12 cellular contexts compared by ENCODE assay signal in the genomic region with DNA sequence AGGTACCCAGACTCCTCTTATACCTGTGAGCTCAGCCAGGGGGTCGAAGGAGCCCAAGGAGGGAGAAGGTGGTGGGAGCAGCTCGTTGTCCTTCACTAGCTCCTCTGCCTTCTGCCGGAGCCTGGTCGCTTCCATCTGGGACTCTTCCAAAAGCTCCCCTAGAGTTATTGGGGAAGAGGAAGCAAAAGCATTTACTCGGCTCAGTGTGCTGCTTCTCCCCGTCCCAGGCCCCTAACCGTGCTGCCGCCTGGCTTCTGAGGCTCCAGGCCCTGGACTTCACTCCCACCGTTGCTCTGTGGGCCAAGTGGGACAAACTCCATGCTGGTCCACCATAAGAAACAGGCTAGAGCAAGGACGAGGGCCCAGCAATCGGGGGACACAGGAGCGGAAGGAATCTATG. TPM values are rescaled to one million over a fixed set of nuclear protein-coding genes. Genes with fewer than 3 reads are reported as not detected.
DNase-seq lines count a peak whose midpoint lies in the region; ATAC-seq, FAIRE-seq and TF ChIP-seq lines count a peak whose summit lies in the region.
"Had no signal": no experiment of that assay in that cellular context is flagged by ENCODE, and none has a peak within 500 bp of the region (broad histone marks: within the 10 kb centered on the region; RNA-seq: fewer than 3 reads in every experiment).

No MANE protein-coding gene starts in this region.

- no peak for TF ChIP-seq CTCF in HCT116 (IDR thresholded peaks at IDR 0.05 in 2 of 3, conservative IDR thresholded peaks at IDR 0.05 in 1 of 3; ENCODE audit: borderline replicate concordance in 1 of 3, insufficient read depth in 1 of 3, low read depth in 2 of 3, low read length in 2 of 3)
- no peak for TF ChIP-seq CTCF in activated CD8-positive, alpha-beta T cell treated with anti-CD3 and anti-CD28 coated beads for 36 hours (IDR thresholded peaks at IDR 0.05)
- TF ChIP-seq CTCF in left ventricle myocardium inferior (IDR thresholded peaks at IDR 0.05; ENCODE audit: borderline replicate concordance) = no peak

- no peak overlapping the region for H2AFZ ChIP-seq in HCT116 (ENCODE audit: low read depth, low read length, poor library complexity, severe bottlenecking)

- H3K4me1 Mint-ChIP-seq in activated CD8-positive, alpha-beta T cell treated with anti-CD3 and anti-CD28 coated beads for 36 hours (ENCODE audit: low read depth) = peaks cover 94% of the 10 kb centered on the region

- no peak overlapping the region for H3K27ac ChIP-seq in HCT116 (ENCODE audit: low read depth, low read length)
- H3K27ac ChIP-seq in left ventricle myocardium inferior (replicated peaks) = peak overlapping the region; percentile 93
- peak overlapping the region; percentile 63 to 94 for H3K27ac ChIP-seq in small intestine (ENCODE audit: low read depth in 1 of 2, low read length in 1 of 2)
- H3K27ac ChIP-seq: VCaP had no signal

- WGBS in small intestine, 3 donors = 68 to 87% (median 77%) methylated on average over 12 of the region's 12 CpGs

- no TSS peak for BruUV-seq in HCT116 (replicated peaks; lab: Mats Ljungman, UMichigan)

- H4K20me1 ChIP-seq in HCT116 (ENCODE audit: insufficient read depth) = no peaks in the 10 kb centered on the region

- H3K79me2 ChIP-seq in HCT116 (ENCODE audit: insufficient read depth, low read length) = 0 out of 2 replicates have a peak, but pooled peaks cover 3% of the 10 kb centered on the region

- no peaks in the 10 kb centered on the region for H3K9me2 ChIP-seq in HCT116 (ENCODE audit: insufficient read depth)

- H3K36me3 ChIP-seq in HCT116 (ENCODE audit: control insufficient read depth in 1 of 2, insufficient read depth in 2 of 2, low read length in 2 of 2) (peaks cover 4 to 14% of the 10 kb centered on the region in 2 experiments; a peak in 2 of 4 replicates), left ventricle myocardium inferior (peaks cover 39% of the 10 kb centered on the region), small intestine (ENCODE audit: control insufficient read depth in 2 of 2, insufficient read depth in 2 of 2, low read length in 2 of 2) (peaks cover 9 to 26% of the 10 kb centered on the region in 2 donors)

- H3K4me2 ChIP-seq in HCT116 (ENCODE audit: low read length) = peak overlapping the region; percentile 67

- TF ChIP-seq POLR2A in HCT116 (IDR thresholded peaks at IDR 0.05; ENCODE audit: borderline replicate concordance, extremely low read depth, insufficient read depth, insufficient read length) = no peak

- DNase-seq in HCT116 (ENCODE audit: low read depth, low spot score) (no peak), left ventricle myocardium inferior (no peak), small intestine (no peak), activated gamma-delta T cell treated with Interleukin-2 at 50 U/mL for 16 hours (no peak), 8988T (no peak)
- DNase-seq in activated CD8-positive, alpha-beta T cell treated with anti-CD3 and anti-CD28 coated beads for 36 hours = no peak
- DNase-seq in effector CD8-positive, alpha-beta T cell (lab: John Stamatoyannopoulos, UW) = no peak
- DNase-seq: stimulated activated CD4-positive, alpha-beta T cell treated with anti-CD3 and anti-CD28 coated beads, Interleukin-4, amount 100 ng/mL, for 1 hour had no signal

- no peak overlapping the region for H3K4me3 Mint-ChIP-seq in activated CD8-positive, alpha-beta T cell treated with anti-CD3 and anti-CD28 coated beads for 36 hours
- H3K4me3 Mint-ChIP-seq: central memory CD8-positive, alpha-beta T cell had no signal

- RAD21 ChIA-PET in HCT116 (lab: Charles Lee; ENCODE audit: low non-redundant PET in 1 of 2, low total read pairs in 2 of 2, uncharacterized antibody in 2 of 2, unreplicated experiment in 2 of 2) = no interaction called here

- H3K4me1 ChIP-seq in HCT116 (ENCODE audit: control insufficient read depth in 1 of 2, insufficient read depth in 2 of 2, low read length in 2 of 2) = peaks cover 13 to 23% of the 10 kb centered on the region in 2 experiments
- H3K4me1 ChIP-seq in left ventricle myocardium inferior = peaks cover 99% of the 10 kb centered on the region
- peaks cover 7 to 22% of the 10 kb centered on the region in 2 donors for H3K4me1 ChIP-seq in small intestine (ENCODE audit: control insufficient read depth in 2 of 2, insufficient read depth in 1 of 2, low read depth in 1 of 2, low read length in 1 of 2)

- H3K9me3 ChIP-seq in HCT116 (ENCODE audit: control insufficient read depth in 1 of 2, insufficient read depth in 1 of 2, low read depth in 1 of 2, low read length in 2 of 2) (no peaks in the 10 kb centered on the region), left ventricle myocardium inferior (replicated peaks) (no peaks in the 10 kb centered on the region), small intestine (ENCODE audit: control insufficient read depth, low read depth) (no peaks in the 10 kb centered on the region)

- H3K9ac ChIP-seq in HCT116 (ENCODE audit: low read length) = peak overlapping the region; percentile 31

- H3K4me3 ChIP-seq in HCT116 (replicated peaks in 1 of 2; ENCODE audit: low read depth in 1 of 2, low read length in 2 of 2) (peak overlapping the region in 1 of 2 experiments; percentile 32; a peak in 1 of 4 replicates), left ventricle myocardium inferior (peak overlapping the region; percentile 9), small intestine (ENCODE audit: low read depth in 1 of 2, low read length in 2 of 2) (no peak overlapping the region)

- peaks cover 81% of the 10 kb centered on the region for H3K36me3 Mint-ChIP-seq in activated CD8-positive, alpha-beta T cell treated with anti-CD3 and anti-CD28 coated beads for 36 hours (ENCODE audit: low read depth)

- no peaks in the 10 kb centered on the region for H3K27me3 ChIP-seq in HCT116 (ENCODE audit: insufficient read depth, low read length)
- H3K27me3 ChIP-seq in left ventricle myocardium inferior (ENCODE audit: low read depth) = no peaks in the 10 kb centered on the region
- H3K27me3 ChIP-seq in small intestine (ENCODE audit: control insufficient read depth in 2 of 2, insufficient read depth in 2 of 2, low read length in 2 of 2) = no peaks in the 10 kb centered on the region

- no peaks in the 10 kb centered on the region for H3K27me3 Mint-ChIP-seq in activated CD8-positive, alpha-beta T cell treated with anti-CD3 and anti-CD28 coated beads for 36 hours
- H3K27me3 Mint-ChIP-seq: central memory CD8-positive, alpha-beta T cell had no signal

- CTCF ChIA-PET in HCT116 (lab: Charles Lee) = interaction anchor here (1.4 to 1.5 kb wide), 2 partner anchors 12 to 15 kb away, joined by 3 to 5 read pairs; no protein-coding TSS in a partner anchor
- CTCF ChIA-PET in activated CD8-positive, alpha-beta T cell treated with anti-CD3 and anti-CD28 coated beads for 36 hours (lab: Charles Lee) = interaction anchor here (1.4 to 1.9 kb wide), 4 partner anchors 15 to 52 kb away, joined by 3 to 13 read pairs (median 9); no protein-coding TSS in a partner anchor

- no peak for TF ChIP-seq RAD21 in HCT116 (IDR thresholded peaks at IDR 0.05; ENCODE audit: low read depth)

- peak; percentile 16; the same call in 1 of the 2 replicates for ATAC-seq in HCT116
- ATAC-seq in activated CD8-positive, alpha-beta T cell treated with anti-CD3 and anti-CD28 coated beads for 36 hours = no peak
- ATAC-seq in HG03442 (IDR thresholded peaks at IDR 0.05; ENCODE audit: unreplicated experiment) = no peak

- no peaks in the 10 kb centered on the region for H3K9me3 Mint-ChIP-seq in activated CD8-positive, alpha-beta T cell treated with anti-CD3 and anti-CD28 coated beads for 36 hours
- H3K9me3 Mint-ChIP-seq: central memory CD8-positive, alpha-beta T cell had no signal

- intact Hi-C loops in HCT116 (cut with micrococcal nuclease) (no loop called here), left ventricle myocardium inferior (cut with micrococcal nuclease) (no loop called here)
- intact Hi-C loops in activated CD8-positive, alpha-beta T cell treated with anti-CD3 and anti-CD28 coated beads for 36 hours (cut with micrococcal nuclease) = no loop called here

- peak overlapping the region; percentile 80 for H3K27ac Mint-ChIP-seq in activated CD8-positive, alpha-beta T cell treated with anti-CD3 and anti-CD28 coated beads for 36 hours

- FAIRE-seq in small intestine (lab: Jason Lieb, UNC) = no peak
- FAIRE-seq: islet of Langerhans had no signal

- POLR2A ChIA-PET in HCT116 (lab: Charles Lee) = no interaction called here
- POLR2A ChIA-PET in activated CD8-positive, alpha-beta T cell treated with anti-CD3 and anti-CD28 coated beads for 36 hours (lab: Charles Lee) = interaction anchor here (0.6 to 1.5 kb wide), 3 partner anchors 8 to 15 kb away, joined by 3 to 6 read pairs (median 3); no protein-coding TSS in a partner anchor

TF ChIP-seq in HCT116, 20 proteins besides CTCF, POLR2A, EP300 and RAD21:
- TF ChIP-seq ZBTB33 (IDR thresholded peaks at IDR 0.05; ENCODE audit: extremely low read depth, insufficient replicate concordance, low read length) (no peak), JUND (IDR thresholded peaks at IDR 0.05) (no peak), ELF1 (IDR thresholded peaks at IDR 0.05; ENCODE audit: borderline replicate concordance, low read depth) (no peak), EZH2phosphoT487 (IDR thresholded peaks at IDR 0.05; ENCODE audit: borderline replicate concordance) (no peak), SP1 (IDR thresholded peaks at IDR 0.05; ENCODE audit: low read depth) (no peak), SRF (IDR thresholded peaks at IDR 0.05; ENCODE audit: low read depth) (no peak)
TF ChIP-seq in HCT116: peak in this region for 0.

RNA-seq across cellular contexts. Expression of gene TNIP1, which starts 17.2 kb away (rescaled TPM):
- total RNA-seq in HCT116 (2021; ENCODE audit: unreplicated experiment) = 46.0 TPM
- 58.7 and 63.9 TPM in 2 replicates for polyA plus RNA-seq in HCT116 (2012)
- total RNA-seq in activated CD8-positive, alpha-beta T cell treated with anti-CD3 and anti-CD28 coated beads for 36 hours = 100 to 1,000 TPM; 222 TPM
- 131 TPM for total RNA-seq in left ventricle myocardium inferior
- polyA plus RNA-seq in small intestine = 100 to 1,000 TPM in 2 of 3 donors, 10 to 100 TPM in 1; 97.5 to 190 (median 164) TPM

RNA-seq across cellular contexts. Expression of gene GPX3, which starts 43.2 kb away (rescaled TPM):
- total RNA-seq in HCT116 (2021; ENCODE audit: unreplicated experiment) (0.96 TPM), left ventricle myocardium inferior (744 TPM)
- 0.10 and 0.55 TPM in 2 replicates for polyA plus RNA-seq in HCT116 (2012)
- total RNA-seq in activated CD8-positive, alpha-beta T cell treated with anti-CD3 and anti-CD28 coated beads for 36 hours = not detected
- polyA plus RNA-seq in small intestine = 1,000 to 10,000 TPM in 1 of 3 donors, 100 to 1,000 TPM in 1, 10 to 100 TPM in 1; 19.9 to 1,014 (median 191) TPM

Comparison
In these comparisons a context has a peak if more than half of its experiments do, and no peak if none do; other contexts are left out.
1. RNA of gene GPX3, which starts 43.2 kb away (total RNA-seq): 744 TPM in left ventricle myocardium inferior (single experiment); 0.96 TPM in HCT116 (single experiment) and not detected in activated CD8-positive, alpha-beta T cell treated with anti-CD3 and anti-CD28 coated beads for 36 hours; every median in the first group is over 100 times any median in the second.